In the genomic region with DNA sequence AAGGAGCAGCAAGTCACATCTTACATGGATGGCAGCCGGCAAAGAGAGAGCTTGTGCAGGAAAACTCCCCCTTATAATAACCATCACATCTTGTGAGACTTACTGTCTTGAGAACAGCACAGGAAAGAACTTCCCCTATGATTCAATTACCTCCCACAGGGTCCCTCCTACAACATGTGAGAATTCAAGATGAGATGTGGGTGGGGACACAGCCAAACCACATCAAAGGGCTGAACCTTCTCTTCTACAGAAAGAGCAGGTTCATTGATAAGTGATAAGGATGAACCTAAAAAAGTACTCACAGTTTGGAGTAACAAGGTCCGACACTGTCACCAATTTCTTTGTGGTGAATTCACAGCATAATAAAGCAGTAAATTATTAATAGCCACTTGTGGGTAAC, we compare ENCODE assay signal across 12 cellular contexts.
DNase-seq lines count a peak whose midpoint lies in the region; ATAC-seq lines count a peak whose summit lies in the region.
"Had no signal": no experiment of that assay in that cellular context is flagged by ENCODE, and none has a peak within 500 bp of the region (broad histone marks: within the 10 kb centered on the region; RNA-seq: fewer than 3 reads in every experiment).

No MANE protein-coding gene starts in this region.

- H3K4me1 Mint-ChIP-seq in effector memory CD8-positive, alpha-beta T cell (ENCODE audit: low read depth in 2 of 2), result no peaks in the 10 kb centered on the region
- H3K4me1 Mint-ChIP-seq: activated CD4-positive, alpha-beta memory T cell treated with anti-CD3 and anti-CD28 coated beads, Interleukin-2, amount 10 ng/mL, durations not matched to agents 7 days and 5 days had no signal

- H3K4me3 Mint-ChIP-seq in effector memory CD8-positive, alpha-beta T cell, result no peak overlapping the region
- H3K4me3 Mint-ChIP-seq: activated CD4-positive, alpha-beta memory T cell treated with anti-CD3 and anti-CD28 coated beads, Interleukin-2, amount 10 ng/mL, durations not matched to agents 7 days and 5 days had no signal

- H3K36me3 Mint-ChIP-seq in effector memory CD8-positive, alpha-beta T cell (ENCODE audit: insufficient read depth), result no peaks in the 10 kb centered on the region

- H3K27ac Mint-ChIP-seq in effector memory CD8-positive, alpha-beta T cell, result no peak overlapping the region
- H3K27ac Mint-ChIP-seq: activated CD4-positive, alpha-beta memory T cell treated with anti-CD3 and anti-CD28 coated beads, Interleukin-2, amount 10 ng/mL, durations not matched to agents 7 days and 5 days had no signal

- peak; percentile 9 for DNase-seq in NCI-H226
- DNase-seq in HuH-7 (ENCODE audit: low spot score), result no peak
- no peak for DNase-seq in effector memory CD8-positive, alpha-beta T cell
- DNase-seq in T-helper 9 cell, result no peak
- no peak for DNase-seq in SHP77 treated with DMSO at 0.1 percent for 48 hours (lab: John Stamatoyannopoulos, UW)
- DNase-seq: activated CD4-positive, alpha-beta memory T cell treated with anti-CD3 and anti-CD28 coated beads, Interleukin-2, amount 10 ng/mL, durations not matched to agents 7 days and 5 days; H7; NCI-H1092 treated with DMSO at 0.1 percent for 48 hours; SJCRH30 had no signal

- peak; percentile 79 for ATAC-seq in GM18517 (IDR thresholded peaks at IDR 0.05; ENCODE audit: unreplicated experiment)
- ATAC-seq in GM19395 (IDR thresholded peaks at IDR 0.05; ENCODE audit: unreplicated experiment), result peak; percentile 65
- peak; percentile 81 for ATAC-seq in HG02885 (IDR thresholded peaks at IDR 0.05; ENCODE audit: poor library complexity, unreplicated experiment)
- ATAC-seq in effector memory CD8-positive, alpha-beta T cell (replicated peaks), result no peak

- H3K27me3 Mint-ChIP-seq in effector memory CD8-positive, alpha-beta T cell, result no peaks in the 10 kb centered on the region
- H3K27me3 Mint-ChIP-seq: activated CD4-positive, alpha-beta memory T cell treated with anti-CD3 and anti-CD28 coated beads, Interleukin-2, amount 10 ng/mL, durations not matched to agents 7 days and 5 days had no signal

- H3K9me3 Mint-ChIP-seq in effector memory CD8-positive, alpha-beta T cell, result peaks cover 0 to 3% of the 10 kb centered on the region in 2 donors
